ENCODE assay signal across 8 cellular contexts in the genomic region with DNA sequence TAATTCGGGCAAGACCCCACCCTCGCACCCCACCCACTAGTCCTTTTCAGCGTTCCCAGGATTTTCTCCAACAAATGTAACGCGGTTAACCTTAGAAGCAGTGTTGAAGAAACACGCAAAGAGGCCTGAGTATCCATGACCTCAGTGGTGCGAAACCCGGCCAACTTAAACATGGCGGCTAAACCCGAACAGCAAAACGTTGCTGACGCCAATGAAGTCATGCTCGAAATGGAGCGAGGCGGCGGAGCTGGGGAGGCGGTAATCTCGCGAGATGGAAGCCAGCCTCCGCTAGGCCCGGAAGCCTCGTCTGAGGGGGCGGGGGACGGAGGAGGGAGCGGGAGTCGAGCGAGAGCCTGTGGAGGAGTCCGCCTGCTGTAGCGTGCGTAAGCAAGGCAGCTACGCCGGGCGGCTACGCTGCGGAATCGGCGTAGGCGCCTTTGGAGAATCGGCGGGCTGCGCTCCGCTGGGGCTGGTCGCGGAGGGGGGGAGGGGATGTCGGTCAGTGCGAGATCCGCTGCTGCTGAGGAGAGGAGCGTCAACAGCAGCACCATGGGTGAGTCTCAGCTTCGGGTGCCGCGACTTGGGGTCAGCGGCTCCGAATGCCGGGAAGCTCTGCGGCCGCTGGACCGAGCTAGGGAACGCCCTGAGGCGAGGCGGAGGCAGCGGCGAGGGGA. TPM values are rescaled to one million over a fixed set of nuclear protein-coding genes. Genes with fewer than 3 reads are reported as not detected.
DNase-seq lines count a peak whose midpoint lies in the region; ATAC-seq, FAIRE-seq and TF ChIP-seq lines count a peak whose summit lies in the region.

A gene (plus strand): TSS at position 340 of the 674 bp plus-strand sequence. CDS start 153 bp downstream, at position 493.

- no peaks in the 10 kb centered on the region for H3K27me3 ChIP-seq in keratinocyte (ENCODE audit: control insufficient read depth, extremely low read depth, insufficient read depth, low read length)

- dilution Hi-C loops in keratinocyte (cut with MboI; ENCODE audit: extremely low pct_ligation_motif_present, low sequenced_read_pairs) = loop anchor here (25.0 kb wide), 1 partner anchor 89 kb away; no protein-coding TSS in a partner anchor

- no peaks in the 10 kb centered on the region for H3K36me3 ChIP-seq in keratinocyte (ENCODE audit: control insufficient read depth in 2 of 2, extremely low read depth in 1 of 2, insufficient read depth in 2 of 2, low read length in 2 of 2)

- peak within 1 kb of the TSS; percentile 94 for H3K9ac ChIP-seq in keratinocyte (ENCODE audit: control insufficient read depth, extremely low read depth, insufficient read depth, low read length)

- peak within 1 kb of the TSS; percentile 84 to 88 (median 85) for H3K4me3 ChIP-seq in keratinocyte (ENCODE audit: control insufficient read depth in 2 of 3, extremely low read depth in 1 of 3, insufficient read depth in 2 of 3, low read depth in 1 of 3, low read length in 3 of 3)

- peak within 1 kb of the TSS; percentile 97 for H3K4me2 ChIP-seq in keratinocyte (ENCODE audit: control insufficient read depth, extremely low read depth, insufficient read depth, low read depth, low read length)

- TF ChIP-seq POLR2A in GM19099 (IDR thresholded peaks at IDR 0.05; ENCODE audit: extremely low read depth, insufficient read length, low read depth) = peak; percentile 93

- peaks cover 11% of the 10 kb centered on the region for H3K4me1 ChIP-seq in keratinocyte (ENCODE audit: control insufficient read depth, extremely low read depth, insufficient read depth, low read length)

- H4K20me1 ChIP-seq in keratinocyte (ENCODE audit: control insufficient read depth, extremely low read depth, insufficient read depth, low read length) = peaks cover 8% of the 10 kb centered on the region

- DNase-seq in AG20443 (ENCODE audit: low spot score) (peak; percentile 98), NCI-H510A (lab: John Stamatoyannopoulos, UW) (peak; percentile 98), cerebellum (ENCODE audit: low spot score) (peak; percentile 98), keratinocyte (ENCODE audit: low read depth, low spot score) (peak; percentile 83)
- DNase-seq in activated CD4-positive, alpha-beta T cell treated with anti-CD3 and anti-CD28 coated beads for 1 hour = peak; percentile 99
- peak; percentile 97 to 99 for DNase-seq in stimulated activated CD4-positive, alpha-beta T cell treated with anti-CD3 and anti-CD28 coated beads, Interleukin-15, amount 100 ng/mL, for 1 hour (ENCODE audit: low read depth in 1 of 2, low spot score in 1 of 2)

- peak; percentile 90 for ATAC-seq in HG03432 (IDR thresholded peaks at IDR 0.05; ENCODE audit: unreplicated experiment)

- peak within 1 kb of the TSS; percentile 95 for H3K27ac ChIP-seq in keratinocyte (ENCODE audit: control insufficient read depth, insufficient read depth, low read length)

- FAIRE-seq in keratinocyte (lab: Jason Lieb, UNC) = peak; percentile 56

- no peaks in the 10 kb centered on the region for H3K9me3 ChIP-seq in keratinocyte (ENCODE audit: control insufficient read depth, low read depth, low read length)

- peaks cover 44% of the 10 kb centered on the region for H3K79me2 ChIP-seq in keratinocyte (ENCODE audit: control insufficient read depth, insufficient read depth, low read length)

- peak within 1 kb of the TSS; percentile 91 for H2AFZ ChIP-seq in keratinocyte (ENCODE audit: control insufficient read depth, low read length)

- TF ChIP-seq CTCF in keratinocyte (optimal IDR thresholded peaks at IDR 0.05 in 1 of 3, IDR thresholded peaks at IDR 0.05 in 1 of 3, conservative IDR thresholded peaks at IDR 0.05 in 1 of 3; ENCODE audit: extremely low read depth in 1 of 3, insufficient read depth in 2 of 3, low read length in 3 of 3) = no peak

- H3K9me1 ChIP-seq in keratinocyte (ENCODE audit: control insufficient read depth, extremely low read depth, insufficient read depth, low read length) = no peaks in the 10 kb centered on the region

RNA-seq across cellular contexts. Expression of the gene that starts here (rescaled TPM):
- 269 TPM for total RNA-seq in cerebellum
- polyA plus RNA-seq in keratinocyte = 158 to 284 TPM (median 173 TPM) in 3 replicates
- polyA plus RNA-seq in keratinocyte (2011; ENCODE audit: low read depth) = 560 TPM
- polyA plus RNA-seq in keratinocyte (2011; cell fraction: cytosol; rRNA removed) = 113 and 242 TPM in 2 replicates
- 117 and 173 TPM in 2 replicates for polyA plus RNA-seq in keratinocyte (2011; cell fraction: nucleus; rRNA removed)
- 148 and 213 TPM in 2 replicates for polyA plus RNA-seq in keratinocyte (2012; ENCODE audit: low replicate concordance)
- polyA minus RNA-seq in keratinocyte = 23.1 to 180 TPM (median 92.1 TPM) in 3 replicates
- polyA minus RNA-seq in keratinocyte (2011; cell fraction: cytosol; rRNA and poly(A)+ RNA removed) = 84.8 TPM
- polyA minus RNA-seq in keratinocyte (2011; cell fraction: nucleus; rRNA and poly(A)+ RNA removed) = 57.4 and 108 TPM in 2 replicates

Comparison
In these comparisons a context has a peak if more than half of its experiments do, and no peak if none do; other contexts are left out.
1. Peak in every context shown above with its lines: DNase-seq, ATAC-seq, H3K4me3 ChIP-seq and H3K27ac ChIP-seq.